14 cellular contexts compared by ENCODE assay signal in the genomic region with DNA sequence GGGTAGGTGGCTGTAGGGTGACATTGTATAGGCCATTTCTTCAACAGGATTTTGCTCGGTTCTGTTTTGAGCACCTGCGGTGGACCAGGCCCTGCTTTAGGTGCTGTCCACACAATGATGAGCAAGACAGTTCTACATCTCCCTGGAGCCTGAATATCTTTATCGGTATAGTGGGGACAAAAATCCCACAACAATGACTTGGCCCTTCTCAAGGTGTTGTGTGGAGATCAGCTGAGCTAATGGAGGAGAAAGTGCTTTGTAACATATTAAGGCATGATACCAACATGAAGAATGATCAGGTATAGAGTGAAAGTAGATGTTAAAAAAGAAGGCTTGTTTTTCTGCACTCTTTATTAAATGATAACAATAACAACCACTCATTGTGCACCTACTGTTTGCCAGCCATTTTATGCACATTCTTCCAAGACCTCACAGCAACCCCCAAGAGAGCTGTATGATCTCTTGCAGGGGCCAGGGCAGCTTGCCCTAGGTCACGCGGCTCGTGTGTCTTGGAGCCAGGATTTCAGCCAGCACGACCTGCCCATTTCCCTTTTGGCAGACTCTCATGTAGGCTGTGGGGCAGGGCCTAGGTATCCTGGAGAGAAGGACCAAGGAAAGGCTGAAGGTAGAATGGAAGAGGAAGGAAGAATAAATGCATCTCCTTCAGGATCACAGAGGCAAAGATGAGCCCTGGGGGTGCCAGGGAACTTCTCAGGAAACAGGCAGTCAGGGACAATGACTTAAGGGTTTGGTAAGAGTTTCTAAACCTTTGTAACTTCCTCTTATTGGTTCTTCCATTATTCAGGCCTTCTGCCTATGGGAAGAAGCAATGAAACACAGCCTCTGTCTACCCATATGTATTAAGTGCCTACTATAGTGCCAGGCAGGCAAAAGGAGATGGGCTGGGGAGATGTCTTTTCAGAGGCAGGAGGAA. TPM values are rescaled to one million over a fixed set of nuclear protein-coding genes. Genes with fewer than 3 reads are reported as not detected.
DNase-seq lines count a peak whose midpoint lies in the region; ATAC-seq and TF ChIP-seq lines count a peak whose summit lies in the region.
"Had no signal": no experiment of that assay in that cellular context is flagged by ENCODE, and none has a peak within 500 bp of the region (broad histone marks: within the 10 kb centered on the region; RNA-seq: fewer than 3 reads in every experiment).

No MANE protein-coding gene starts in this region.

- H2AFZ ChIP-seq in mesenchymal stem cell (ENCODE audit: low read depth, low read length): no peak overlapping the region

- H3K36me3 ChIP-seq in stomach (no peaks in the 10 kb centered on the region), mesenchymal stem cell (ENCODE audit: control insufficient read depth in 1 of 2, insufficient read depth in 2 of 2, low read depth in 1 of 2, low read length in 2 of 2) (no peaks in the 10 kb centered on the region)
- H3K36me3 ChIP-seq: upper lobe of left lung had no signal

- no peak for TF ChIP-seq EP300 in stomach (IDR thresholded peaks at IDR 0.05)

- H3K4me2 ChIP-seq in mesenchymal stem cell (ENCODE audit: low read length, poor library complexity, severe bottlenecking): no peak overlapping the region

- no peak overlapping the region for H3K18ac ChIP-seq in mesenchymal stem cell (ENCODE audit: low read depth in 1 of 2, low read length in 2 of 2)

- H3K4me3 Mint-ChIP-seq in activated T-cell treated with anti-CD3 and anti-CD28 coated beads, Interleukin-2, amount 50 U/mL, for 72 hours: no peak overlapping the region
- H3K4me3 Mint-ChIP-seq in activated T-cell treated with anti-CD3 and anti-CD28 coated beads, Interleukin-2, amount 50 U/mL, for 24 hours: no peak overlapping the region

- H3K9me3 ChIP-seq in stomach (no peaks in the 10 kb centered on the region), mesenchymal stem cell (ENCODE audit: control insufficient read depth, low read length) (no peaks in the 10 kb centered on the region)
- H3K9me3 ChIP-seq: upper lobe of left lung had no signal

- H3K14ac ChIP-seq in mesenchymal stem cell (ENCODE audit: low read length in 2 of 2): no peak overlapping the region

- H3K27ac ChIP-seq in stomach (peak overlapping the region; percentile 15 to 70 (median 36)), mesenchymal stem cell (ENCODE audit: low read length, poor library complexity, severe bottlenecking) (no peak overlapping the region)
- H3K27ac ChIP-seq: SK-N-MC had no signal

- H3K27me3 ChIP-seq in stomach (no peaks in the 10 kb centered on the region), mesenchymal stem cell (ENCODE audit: control insufficient read depth in 1 of 2, insufficient read depth in 1 of 2, low read length in 2 of 2) (peaks cover 28 to 58% of the 10 kb centered on the region in 2 experiments)
- H3K27me3 ChIP-seq: upper lobe of left lung had no signal

- H2BK5ac ChIP-seq in mesenchymal stem cell (ENCODE audit: low read depth, low read length, poor library complexity, severe bottlenecking): no peak overlapping the region

- ATAC-seq in activated T-cell treated with anti-CD3 and anti-CD28 coated beads, Interleukin-2, amount 50 U/mL, for 72 hours (replicated peaks in 1 of 2): no peak
- peak; percentile 39 for ATAC-seq in HG03025 (IDR thresholded peaks at IDR 0.05; ENCODE audit: low FRiP score, unreplicated experiment)
- ATAC-seq: left colon had no signal

- no peaks in the 10 kb centered on the region for H3K4me1 Mint-ChIP-seq in activated T-cell treated with anti-CD3 and anti-CD28 coated beads, Interleukin-2, amount 50 U/mL, for 72 hours (ENCODE audit: low read depth)
- no peaks in the 10 kb centered on the region for H3K4me1 Mint-ChIP-seq in activated T-cell treated with anti-CD3 and anti-CD28 coated beads, Interleukin-2, amount 50 U/mL, for 24 hours (ENCODE audit: low read depth)

- H3K4ac ChIP-seq in mesenchymal stem cell (ENCODE audit: low read depth in 1 of 2, low read length in 2 of 2): no peak overlapping the region

- H2AK5ac ChIP-seq in mesenchymal stem cell (ENCODE audit: low read length, severe bottlenecking): no peak overlapping the region

- TF ChIP-seq POLR2A in stomach (IDR thresholded peaks at IDR 0.05): no peak

- no peak overlapping the region for H4K8ac ChIP-seq in mesenchymal stem cell (ENCODE audit: low read length)

- DNase-seq in activated T-cell treated with anti-CD3 and anti-CD28 coated beads, Interleukin-2, amount 50 U/mL, for 72 hours: no peak
- no peak for DNase-seq in activated T-cell treated with anti-CD3 and anti-CD28 coated beads, Interleukin-2, amount 50 U/mL, for 24 hours
- DNase-seq in SIG-M5 treated with dmso at 0.1 percent for 504 hours (lab: John Stamatoyannopoulos, UW; ENCODE audit: unreplicated experiment) (peak; percentile 94), stomach (peak; percentile 77), superior temporal gyrus (ENCODE audit: extremely low spot score) (no peak), mesenchymal stem cell (no peak), cerebellar nuclear complex (lab: John Stamatoyannopoulos, UW) (no peak)
- DNase-seq: 8988T; activated T-cell treated with anti-CD3 and anti-CD28 coated beads, Interleukin-2, amount 50 U/mL, for 48 hours; stimulated activated CD4-positive, alpha-beta T cell treated with anti-CD3 and anti-CD28 coated beads, Interleukin-15, amount 100 ng/mL, for 24 hours had no signal

- peaks cover 31% of the 10 kb centered on the region for H3K27me3 Mint-ChIP-seq in activated T-cell treated with anti-CD3 and anti-CD28 coated beads, Interleukin-2, amount 50 U/mL, for 72 hours (ENCODE audit: low read depth)
- peaks cover 32% of the 10 kb centered on the region for H3K27me3 Mint-ChIP-seq in activated T-cell treated with anti-CD3 and anti-CD28 coated beads, Interleukin-2, amount 50 U/mL, for 24 hours

- no peak overlapping the region for H2BK15ac ChIP-seq in mesenchymal stem cell (ENCODE audit: low read depth, poor library complexity, severe bottlenecking)

- H3K4me1 ChIP-seq in stomach: peaks cover 14 to 50% (median 29%) of the 10 kb centered on the region in 4 donors
- no peaks in the 10 kb centered on the region for H3K4me1 ChIP-seq in mesenchymal stem cell (ENCODE audit: control insufficient read depth, insufficient read depth, low read depth, low read length)

- no peak overlapping the region for H3K23ac ChIP-seq in mesenchymal stem cell (ENCODE audit: low read length in 2 of 2)

- WGBS in stomach, 5 donors: 49 to 60% (median 60%) methylated on average over 7 of the region's 7 CpGs
- 83% methylated on average over 7 of the region's 7 CpGs for WGBS in mesenchymal stem cell

- no peak overlapping the region for H3K9ac ChIP-seq in mesenchymal stem cell (ENCODE audit: low read length)

- H3K36me3 Mint-ChIP-seq in activated T-cell treated with anti-CD3 and anti-CD28 coated beads, Interleukin-2, amount 50 U/mL, for 72 hours (ENCODE audit: insufficient read depth in 2 of 2): no peaks in the 10 kb centered on the region
- H3K36me3 Mint-ChIP-seq in activated T-cell treated with anti-CD3 and anti-CD28 coated beads, Interleukin-2, amount 50 U/mL, for 24 hours (ENCODE audit: low read depth): no peaks in the 10 kb centered on the region

- intact Hi-C loops in stomach (cut with DNase I; ENCODE audit: low total_unique reads): no loop called here

- no peaks in the 10 kb centered on the region for H3K79me1 ChIP-seq in mesenchymal stem cell (replicated peaks; ENCODE audit: low read length, poor library complexity, severe bottlenecking)

- no peak overlapping the region for H3K4me3 ChIP-seq in stomach
- H3K4me3 ChIP-seq in mesenchymal stem cell (ENCODE audit: insufficient read depth in 1 of 2, low read depth in 1 of 2, low read length in 2 of 2): no peak overlapping the region
- H3K4me3 ChIP-seq: SK-N-MC, upper lobe of left lung had no signal

- H3K9me3 Mint-ChIP-seq in activated T-cell treated with anti-CD3 and anti-CD28 coated beads, Interleukin-2, amount 50 U/mL, for 72 hours: no peaks in the 10 kb centered on the region
- no peaks in the 10 kb centered on the region for H3K9me3 Mint-ChIP-seq in activated T-cell treated with anti-CD3 and anti-CD28 coated beads, Interleukin-2, amount 50 U/mL, for 24 hours

- H4K91ac ChIP-seq in mesenchymal stem cell (ENCODE audit: low read length): no peak overlapping the region

- TF ChIP-seq CTCF in stomach (IDR thresholded peaks at IDR 0.05): no peak

- H2BK12ac ChIP-seq in mesenchymal stem cell (ENCODE audit: low read length in 2 of 2): no peak overlapping the region

- peak overlapping the region; percentile 12 for H3K27ac Mint-ChIP-seq in activated T-cell treated with anti-CD3 and anti-CD28 coated beads, Interleukin-2, amount 50 U/mL, for 72 hours
- no peak overlapping the region for H3K27ac Mint-ChIP-seq in activated T-cell treated with anti-CD3 and anti-CD28 coated beads, Interleukin-2, amount 50 U/mL, for 24 hours

- H2BK120ac ChIP-seq in mesenchymal stem cell (ENCODE audit: low read depth, low read length): no peak overlapping the region

RNA-seq across cellular contexts. Expression of gene PPARGC1B, which starts 50.0 kb away (rescaled TPM):
- 1 to 10 TPM; 3.1 to 5.2 TPM for total RNA-seq in activated T-cell treated with anti-CD3 and anti-CD28 coated beads, Interleukin-2, amount 50 U/mL, for 72 hours
- 10 to 100 TPM in 3 of 5 donors, 1 to 10 TPM in 2; 4.1 to 59.7 (median 17.1) TPM for total RNA-seq in stomach
- polyA plus RNA-seq in stomach: 1 to 10 TPM; 1.2 to 2.4 (median 1.7) TPM
- 1.9 TPM for polyA plus RNA-seq in mesenchymal stem cell (2013, experiment 1 of 2)
- polyA plus RNA-seq in mesenchymal stem cell (2013, experiment 2 of 2): 2.4 TPM

Comparison
In these comparisons a context has a peak if more than half of its experiments do, and no peak if none do; other contexts are left out.
1. DNase-seq: peak in SIG-M5 treated with dmso at 0.1 percent for 504 hours (single experiment) and stomach (single experiment); none in activated T-cell treated with anti-CD3 and anti-CD28 coated beads, Interleukin-2, amount 50 U/mL, for 72 hours (0 of 2), activated T-cell treated with anti-CD3 and anti-CD28 coated beads, Interleukin-2, amount 50 U/mL, for 24 hours (single experiment), superior temporal gyrus (single experiment), mesenchymal stem cell (single experiment) and cerebellar nuclear complex (0 of 2).